Comparison of ENCODE assay signal across 8 cellular contexts in the genomic region with DNA sequence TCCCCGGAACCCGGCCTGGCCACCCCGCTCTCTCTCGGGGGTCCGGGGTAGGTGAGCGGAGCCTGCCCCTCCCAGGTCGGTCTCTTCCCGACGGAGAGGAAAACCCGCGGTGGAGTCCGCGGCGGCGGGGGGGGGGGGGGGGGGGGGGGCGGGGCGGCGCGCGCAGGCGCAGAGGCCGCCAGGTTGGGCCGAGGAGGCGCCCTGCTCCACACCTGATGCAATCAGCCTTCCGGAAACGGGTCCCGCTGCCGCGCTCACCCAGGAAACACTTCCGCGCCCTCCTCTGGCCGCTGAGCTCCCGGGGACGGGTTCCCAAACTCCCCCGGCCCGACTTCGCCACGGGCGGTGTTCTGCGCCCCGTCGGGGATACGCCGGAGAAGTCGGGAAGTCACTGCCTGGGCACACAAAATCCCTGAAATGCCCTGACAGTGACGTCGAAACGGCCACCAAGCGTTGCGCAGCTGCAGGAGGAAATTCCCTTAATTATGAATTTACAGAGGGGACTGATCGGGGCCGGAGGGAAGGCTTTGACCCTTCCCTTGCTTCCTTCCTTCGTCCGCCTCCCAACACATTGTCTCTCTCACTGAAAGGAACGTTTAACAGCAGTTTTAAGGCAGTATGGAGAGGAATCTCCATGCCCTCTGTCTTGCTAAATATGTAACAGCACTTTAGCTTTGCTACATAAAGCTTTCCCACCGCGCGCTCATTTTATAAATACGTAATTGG. TPM values are rescaled to one million over a fixed set of nuclear protein-coding genes. Genes with fewer than 3 reads are reported as not detected.
DNase-seq lines count a peak whose midpoint lies in the region; ATAC-seq and TF ChIP-seq lines count a peak whose summit lies in the region.

No MANE protein-coding gene starts in this region.

- ATAC-seq in CD4-positive, CD25-positive, alpha-beta regulatory T cell (ENCODE audit: low read depth in 2 of 2), result peak in 1 of 2 donors; percentile 37
- ATAC-seq in GM19328 (IDR thresholded peaks at IDR 0.05; ENCODE audit: unreplicated experiment), result peak; percentile 47
- ATAC-seq in HG03457 (IDR thresholded peaks at IDR 0.05; ENCODE audit: unreplicated experiment), result peak; percentile 57
- peak; percentile 72 for ATAC-seq in upper lobe of right lung

- H3K36me3 Mint-ChIP-seq in CD4-positive, CD25-positive, alpha-beta regulatory T cell, result no peaks in the 10 kb centered on the region

- H3K36me3 ChIP-seq in CD4-positive, CD25-positive, alpha-beta regulatory T cell (ENCODE audit: control insufficient read depth, insufficient read depth, low read length), result no peaks in the 10 kb centered on the region
- no peaks in the 10 kb centered on the region for H3K36me3 ChIP-seq in neutrophil
- H3K36me3 ChIP-seq in upper lobe of right lung, result no peaks in the 10 kb centered on the region

- peak overlapping the region in 3 of 4 donors; percentile 48 to 77 (median 72) for H3K4me3 Mint-ChIP-seq in CD4-positive, CD25-positive, alpha-beta regulatory T cell

- peaks cover 18% of the 10 kb centered on the region for H3K4me1 ChIP-seq in CD4-positive, CD25-positive, alpha-beta regulatory T cell (ENCODE audit: control insufficient read depth, insufficient read depth, low read length, poor library complexity, severe bottlenecking)
- H3K4me1 ChIP-seq in neutrophil (ENCODE audit: control insufficient read depth in 1 of 2, insufficient read depth in 1 of 2, low read depth in 1 of 2, low read length in 1 of 2) (peaks cover 17 to 41% of the 10 kb centered on the region in 2 experiments), upper lobe of right lung (peaks cover 16% of the 10 kb centered on the region)

- peaks cover 5 to 23% (median 12%) of the 10 kb centered on the region in 4 donors for H3K4me1 Mint-ChIP-seq in CD4-positive, CD25-positive, alpha-beta regulatory T cell

- H3K27ac Mint-ChIP-seq in CD4-positive, CD25-positive, alpha-beta regulatory T cell, result no peak overlapping the region

- no peak overlapping the region for H3K4me3 ChIP-seq in CD4-positive, CD25-positive, alpha-beta regulatory T cell (ENCODE audit: low read depth, low read length)
- peak overlapping the region; percentile 73 to 74 for H3K4me3 ChIP-seq in foreskin fibroblast (ENCODE audit: low read depth in 1 of 2, low read length in 2 of 2)
- H3K4me3 ChIP-seq in neutrophil (ENCODE audit: low read depth in 1 of 2, low read length in 1 of 2), result peak overlapping the region; percentile 34 to 52
- peak overlapping the region; percentile 72 for H3K4me3 ChIP-seq in upper lobe of right lung

- intact Hi-C loops in upper lobe of right lung (cut with DNase I), result loop anchor here (10.0 kb wide), 1 partner anchor 242 kb away; no protein-coding TSS in a partner anchor

- TF ChIP-seq CTCF in foreskin fibroblast (IDR thresholded peaks at IDR 0.05; ENCODE audit: low read depth, low read length), result peak; percentile 23
- TF ChIP-seq CTCF in neutrophil (IDR thresholded peaks at IDR 0.05), result no peak
- TF ChIP-seq CTCF in upper lobe of right lung (IDR thresholded peaks at IDR 0.05), result peak; percentile 22

- H3K9me3 Mint-ChIP-seq in CD4-positive, CD25-positive, alpha-beta regulatory T cell, result peaks cover 0 to 4% (median 1%) of the 10 kb centered on the region in 7 donors

- H3K27ac ChIP-seq in CD4-positive, CD25-positive, alpha-beta regulatory T cell (ENCODE audit: insufficient read depth, low read length, poor library complexity, severe bottlenecking), result no peak overlapping the region
- H3K27ac ChIP-seq in neutrophil (no peak overlapping the region), upper lobe of right lung (peak overlapping the region; percentile 92)

- peaks cover 47% of the 10 kb centered on the region for H3K27me3 ChIP-seq in CD4-positive, CD25-positive, alpha-beta regulatory T cell (ENCODE audit: control insufficient read depth, insufficient read depth, low read length)
- H3K27me3 ChIP-seq in neutrophil, result peaks cover 91% of the 10 kb centered on the region
- no peaks in the 10 kb centered on the region for H3K27me3 ChIP-seq in upper lobe of right lung

- H3K9me3 ChIP-seq in CD4-positive, CD25-positive, alpha-beta regulatory T cell (ENCODE audit: control insufficient read depth in 2 of 2, low read length in 2 of 2), result no peaks in the 10 kb centered on the region
- H3K9me3 ChIP-seq in neutrophil, result no peaks in the 10 kb centered on the region
- no peaks in the 10 kb centered on the region for H3K9me3 ChIP-seq in upper lobe of right lung

- DNase-seq in CD4-positive, CD25-positive, alpha-beta regulatory T cell, result peak in 1 of 3 donors; percentile 61
- DNase-seq in NCI-H748 (lab: John Stamatoyannopoulos, UW; ENCODE audit: unreplicated experiment) (peak; percentile 86), activated T-helper 1 cell treated with Interleukin-2 at 50 U/mL for 16 hours (ENCODE audit: low read depth) (peak; percentile 3), foreskin fibroblast (peak; percentile 51 to 93), upper lobe of right lung (peak; percentile 94)

- peaks cover 69% of the 10 kb centered on the region for H3K27me3 Mint-ChIP-seq in CD4-positive, CD25-positive, alpha-beta regulatory T cell

RNA-seq across cellular contexts. Expression of gene APBB2, which starts 2.1 kb away (rescaled TPM):
- not detected for total RNA-seq in CD4-positive, CD25-positive, alpha-beta regulatory T cell
- polyA plus RNA-seq in CD4-positive, CD25-positive, alpha-beta regulatory T cell, result not detected
- 88.2 TPM for total RNA-seq in upper lobe of right lung

RNA-seq across cellular contexts. Expression of gene UCHL1, which starts 40.3 kb away (rescaled TPM):
- total RNA-seq in CD4-positive, CD25-positive, alpha-beta regulatory T cell, result not detected
- polyA plus RNA-seq in CD4-positive, CD25-positive, alpha-beta regulatory T cell, result not detected
- 7.2 TPM for total RNA-seq in upper lobe of right lung

Comparison
In these comparisons a context has a peak if more than half of its experiments do, and no peak if none do; other contexts are left out.
1. RNA of gene APBB2, which starts 2.1 kb away (total RNA-seq): 88.2 TPM in upper lobe of right lung (single experiment); not detected in CD4-positive, CD25-positive, alpha-beta regulatory T cell (single experiment); every median in the first group is over 10 times any median in the second.